ENCODE assay signal across 1 cellular context in genomic region chr21:35814858-35815619, GRCh38.
TF ChIP-seq lines count a peak whose summit lies in the region.

No MANE protein-coding gene starts in this region.

TF ChIP-seq in endothelial cell of umbilical vein, 7 proteins besides CTCF, POLR2A, EP300 and RAD21:
- TF ChIP-seq MYC (IDR thresholded peaks at IDR 0.05; ENCODE audit: low read depth, low read length), result no peak
- TF ChIP-seq GATA2 (IDR thresholded peaks at IDR 0.05; ENCODE audit: insufficient read depth, insufficient read length, low read depth, low read length), result no peak
- no peak for TF ChIP-seq MAX (IDR thresholded peaks at IDR 0.05; ENCODE audit: insufficient read depth, insufficient read length)
- TF ChIP-seq FOS (IDR thresholded peaks at IDR 0.05; ENCODE audit: borderline replicate concordance, insufficient read depth, low read length), result no peak
- no peak for TF ChIP-seq POLR2AphosphoS5 (IDR thresholded peaks at IDR 0.05; ENCODE audit: insufficient read depth, low read depth, low read length)
- TF ChIP-seq EZH2 (IDR thresholded peaks at IDR 0.05; ENCODE audit: borderline replicate concordance, low read depth, low read length, severe bottlenecking), result no peak
- TF ChIP-seq JUN (IDR thresholded peaks at IDR 0.05; ENCODE audit: borderline replicate concordance, insufficient read depth, insufficient read length, low read depth), result no peak
